ENCODE assay signal across 1 cellular context in the genomic region with DNA sequence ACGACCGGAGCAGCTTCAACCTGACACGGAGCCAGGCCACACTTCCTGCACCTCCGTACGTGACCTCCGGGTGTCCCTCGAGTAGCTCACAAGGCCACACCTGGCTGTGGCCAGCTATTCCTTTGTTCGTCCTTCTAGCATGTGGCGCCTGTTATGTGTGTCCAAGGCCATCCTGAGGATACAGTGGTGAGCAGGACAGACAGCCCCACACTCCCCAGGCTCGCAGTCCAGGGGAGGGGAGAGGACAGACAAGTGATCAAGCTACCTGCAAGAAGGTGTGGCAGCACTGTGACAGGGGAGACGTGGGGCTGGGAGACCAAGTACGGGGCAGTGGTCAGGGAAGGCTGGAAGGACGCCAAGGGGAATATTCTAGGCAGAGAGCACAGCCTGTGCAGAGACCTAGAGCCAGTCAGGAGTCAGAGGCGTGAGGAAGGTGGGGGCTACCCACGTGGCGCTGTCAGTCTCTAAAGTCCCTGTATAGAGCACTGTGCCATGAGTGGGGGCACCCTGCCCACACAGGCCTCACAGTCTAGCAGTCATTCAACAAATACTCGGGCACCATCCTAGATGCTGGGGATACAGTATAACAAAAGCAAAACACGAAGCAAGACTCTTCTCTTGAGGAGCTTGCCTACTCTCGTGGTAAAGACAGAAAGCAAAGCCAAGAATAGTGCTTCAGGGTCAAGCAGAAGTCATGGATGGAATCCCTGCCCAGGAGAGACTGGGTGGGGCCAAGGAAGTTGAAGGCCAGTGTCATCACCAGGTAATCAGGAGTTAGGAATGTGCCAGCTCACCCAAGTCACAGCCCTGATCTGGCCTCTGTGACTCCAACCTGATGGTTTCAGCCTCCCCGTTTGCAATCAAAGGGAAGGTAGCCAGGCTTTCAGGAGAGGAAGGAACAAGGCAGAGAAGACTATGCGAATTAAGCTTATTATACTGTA.
TF ChIP-seq lines count a peak whose summit lies in the region.

No MANE protein-coding gene starts in this region.

TF ChIP-seq in GM23338, 12 proteins besides CTCF, POLR2A, EP300 and RAD21 (continued from another document):
- TF ChIP-seq, protein P1, sequence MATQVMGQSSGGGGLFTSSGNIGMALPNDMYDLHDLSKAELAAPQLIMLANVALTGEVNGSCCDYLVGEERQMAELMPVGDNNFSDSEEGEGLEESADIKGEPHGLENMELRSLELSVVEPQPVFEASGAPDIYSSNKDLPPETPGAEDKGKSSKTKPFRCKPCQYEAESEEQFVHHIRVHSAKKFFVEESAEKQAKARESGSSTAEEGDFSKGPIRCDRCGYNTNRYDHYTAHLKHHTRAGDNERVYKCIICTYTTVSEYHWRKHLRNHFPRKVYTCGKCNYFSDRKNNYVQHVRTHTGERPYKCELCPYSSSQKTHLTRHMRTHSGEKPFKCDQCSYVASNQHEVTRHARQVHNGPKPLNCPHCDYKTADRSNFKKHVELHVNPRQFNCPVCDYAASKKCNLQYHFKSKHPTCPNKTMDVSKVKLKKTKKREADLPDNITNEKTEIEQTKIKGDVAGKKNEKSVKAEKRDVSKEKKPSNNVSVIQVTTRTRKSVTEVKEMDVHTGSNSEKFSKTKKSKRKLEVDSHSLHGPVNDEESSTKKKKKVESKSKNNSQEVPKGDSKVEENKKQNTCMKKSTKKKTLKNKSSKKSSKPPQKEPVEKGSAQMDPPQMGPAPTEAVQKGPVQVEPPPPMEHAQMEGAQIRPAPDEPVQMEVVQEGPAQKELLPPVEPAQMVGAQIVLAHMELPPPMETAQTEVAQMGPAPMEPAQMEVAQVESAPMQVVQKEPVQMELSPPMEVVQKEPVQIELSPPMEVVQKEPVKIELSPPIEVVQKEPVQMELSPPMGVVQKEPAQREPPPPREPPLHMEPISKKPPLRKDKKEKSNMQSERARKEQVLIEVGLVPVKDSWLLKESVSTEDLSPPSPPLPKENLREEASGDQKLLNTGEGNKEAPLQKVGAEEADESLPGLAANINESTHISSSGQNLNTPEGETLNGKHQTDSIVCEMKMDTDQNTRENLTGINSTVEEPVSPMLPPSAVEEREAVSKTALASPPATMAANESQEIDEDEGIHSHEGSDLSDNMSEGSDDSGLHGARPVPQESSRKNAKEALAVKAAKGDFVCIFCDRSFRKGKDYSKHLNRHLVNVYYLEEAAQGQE (IDR thresholded peaks at IDR 0.05; ENCODE audit: unreplicated experiment): no peak
- TF ChIP-seq, protein P2, sequence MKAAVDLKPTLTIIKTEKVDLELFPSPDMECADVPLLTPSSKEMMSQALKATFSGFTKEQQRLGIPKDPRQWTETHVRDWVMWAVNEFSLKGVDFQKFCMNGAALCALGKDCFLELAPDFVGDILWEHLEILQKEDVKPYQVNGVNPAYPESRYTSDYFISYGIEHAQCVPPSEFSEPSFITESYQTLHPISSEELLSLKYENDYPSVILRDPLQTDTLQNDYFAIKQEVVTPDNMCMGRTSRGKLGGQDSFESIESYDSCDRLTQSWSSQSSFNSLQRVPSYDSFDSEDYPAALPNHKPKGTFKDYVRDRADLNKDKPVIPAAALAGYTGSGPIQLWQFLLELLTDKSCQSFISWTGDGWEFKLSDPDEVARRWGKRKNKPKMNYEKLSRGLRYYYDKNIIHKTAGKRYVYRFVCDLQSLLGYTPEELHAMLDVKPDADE (IDR thresholded peaks at IDR 0.05): no peak
- TF ChIP-seq STAT1 (IDR thresholded peaks at IDR 0.05; ENCODE audit: unreplicated experiment) (no peak), JUNB (IDR thresholded peaks at IDR 0.05; ENCODE audit: unreplicated experiment) (no peak)
- TF ChIP-seq, protein P3, sequence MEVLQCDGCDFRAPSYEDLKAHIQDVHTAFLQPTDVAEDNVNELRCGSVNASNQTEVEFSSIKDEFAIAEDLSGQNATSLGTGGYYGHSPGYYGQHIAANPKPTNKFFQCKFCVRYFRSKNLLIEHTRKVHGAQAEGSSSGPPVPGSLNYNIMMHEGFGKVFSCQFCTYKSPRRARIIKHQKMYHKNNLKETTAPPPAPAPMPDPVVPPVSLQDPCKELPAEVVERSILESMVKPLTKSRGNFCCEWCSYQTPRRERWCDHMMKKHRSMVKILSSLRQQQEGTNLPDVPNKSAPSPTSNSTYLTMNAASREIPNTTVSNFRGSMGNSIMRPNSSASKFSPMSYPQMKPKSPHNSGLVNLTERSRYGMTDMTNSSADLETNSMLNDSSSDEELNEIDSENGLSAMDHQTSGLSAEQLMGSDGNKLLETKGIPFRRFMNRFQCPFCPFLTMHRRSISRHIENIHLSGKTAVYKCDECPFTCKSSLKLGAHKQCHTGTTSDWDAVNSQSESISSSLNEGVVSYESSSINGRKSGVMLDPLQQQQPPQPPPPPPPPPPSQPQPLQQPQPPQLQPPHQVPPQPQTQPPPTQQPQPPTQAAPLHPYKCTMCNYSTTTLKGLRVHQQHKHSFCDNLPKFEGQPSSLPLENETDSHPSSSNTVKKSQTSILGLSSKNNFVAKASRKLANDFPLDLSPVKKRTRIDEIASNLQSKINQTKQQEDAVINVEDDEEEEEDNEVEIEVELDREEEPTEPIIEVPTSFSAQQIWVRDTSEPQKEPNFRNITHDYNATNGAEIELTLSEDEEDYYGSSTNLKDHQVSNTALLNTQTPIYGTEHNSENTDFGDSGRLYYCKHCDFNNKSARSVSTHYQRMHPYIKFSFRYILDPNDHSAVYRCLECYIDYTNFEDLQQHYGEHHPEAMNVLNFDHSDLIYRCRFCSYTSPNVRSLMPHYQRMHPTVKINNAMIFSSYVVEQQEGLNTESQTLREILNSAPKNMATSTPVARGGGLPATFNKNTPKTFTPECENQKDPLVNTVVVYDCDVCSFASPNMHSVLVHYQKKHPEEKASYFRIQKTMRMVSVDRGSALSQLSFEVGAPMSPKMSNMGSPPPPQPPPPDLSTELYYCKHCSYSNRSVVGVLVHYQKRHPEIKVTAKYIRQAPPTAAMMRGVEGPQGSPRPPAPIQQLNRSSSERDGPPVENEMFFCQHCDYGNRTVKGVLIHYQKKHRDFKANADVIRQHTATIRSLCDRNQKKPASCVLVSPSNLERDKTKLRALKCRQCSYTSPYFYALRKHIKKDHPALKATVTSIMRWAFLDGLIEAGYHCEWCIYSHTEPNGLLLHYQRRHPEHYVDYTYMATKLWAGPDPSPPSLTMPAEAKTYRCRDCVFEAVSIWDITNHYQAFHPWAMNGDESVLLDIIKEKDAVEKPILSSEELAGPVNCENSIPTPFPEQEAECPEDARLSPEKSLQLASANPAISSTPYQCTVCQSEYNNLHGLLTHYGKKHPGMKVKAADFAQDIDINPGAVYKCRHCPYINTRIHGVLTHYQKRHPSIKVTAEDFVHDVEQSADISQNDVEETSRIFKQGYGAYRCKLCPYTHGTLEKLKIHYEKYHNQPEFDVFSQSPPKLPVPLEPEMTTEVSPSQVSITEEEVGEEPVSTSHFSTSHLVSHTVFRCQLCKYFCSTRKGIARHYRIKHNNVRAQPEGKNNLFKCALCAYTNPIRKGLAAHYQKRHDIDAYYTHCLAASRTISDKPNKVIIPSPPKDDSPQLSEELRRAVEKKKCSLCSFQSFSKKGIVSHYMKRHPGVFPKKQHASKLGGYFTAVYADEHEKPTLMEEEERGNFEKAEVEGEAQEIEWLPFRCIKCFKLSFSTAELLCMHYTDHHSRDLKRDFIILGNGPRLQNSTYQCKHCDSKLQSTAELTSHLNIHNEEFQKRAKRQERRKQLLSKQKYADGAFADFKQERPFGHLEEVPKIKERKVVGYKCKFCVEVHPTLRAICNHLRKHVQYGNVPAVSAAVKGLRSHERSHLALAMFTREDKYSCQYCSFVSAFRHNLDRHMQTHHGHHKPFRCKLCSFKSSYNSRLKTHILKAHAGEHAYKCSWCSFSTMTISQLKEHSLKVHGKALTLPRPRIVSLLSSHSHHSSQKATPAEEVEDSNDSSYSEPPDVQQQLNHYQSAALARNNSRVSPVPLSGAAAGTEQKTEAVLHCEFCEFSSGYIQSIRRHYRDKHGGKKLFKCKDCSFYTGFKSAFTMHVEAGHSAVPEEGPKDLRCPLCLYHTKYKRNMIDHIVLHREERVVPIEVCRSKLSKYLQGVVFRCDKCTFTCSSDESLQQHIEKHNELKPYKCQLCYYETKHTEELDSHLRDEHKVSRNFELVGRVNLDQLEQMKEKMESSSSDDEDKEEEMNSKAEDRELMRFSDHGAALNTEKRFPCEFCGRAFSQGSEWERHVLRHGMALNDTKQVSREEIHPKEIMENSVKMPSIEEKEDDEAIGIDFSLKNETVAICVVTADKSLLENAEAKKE (CRISPR knock-in tag; IDR thresholded peaks at IDR 0.05): no peak
